Comparison of ENCODE assay signal across 1 cellular context in the genomic region with DNA sequence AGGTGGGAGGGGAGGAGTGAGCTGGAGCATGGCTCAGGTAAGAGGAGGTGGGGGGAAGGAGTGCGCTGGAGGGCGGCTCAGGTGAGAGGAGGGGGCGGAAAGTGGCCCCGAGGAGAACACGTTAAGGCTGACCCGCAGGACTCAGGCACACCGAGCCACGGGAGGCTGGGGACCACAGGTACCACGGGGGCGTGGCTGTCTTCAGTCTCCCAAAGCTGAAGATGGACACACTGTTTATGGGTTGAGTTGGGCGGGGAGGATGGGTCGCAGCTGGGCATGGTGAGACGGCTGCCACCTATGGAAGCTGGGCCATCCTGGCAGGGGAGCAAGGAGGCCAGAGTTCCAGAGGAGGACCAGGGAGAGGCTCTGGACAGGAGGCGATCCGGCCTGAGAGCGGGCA.
TF ChIP-seq lines count a peak whose summit lies in the region.

No MANE protein-coding gene starts in this region.

TF ChIP-seq in K562, 482 proteins besides CTCF, POLR2A, EP300 and RAD21:
- TF ChIP-seq POLR2G (IDR thresholded peaks at IDR 0.05; ENCODE audit: low read depth, low read length) (peak; percentile 38; the same call in 1 of the 2 replicates), ZNF764 (CRISPR knock-in tag; IDR thresholded peaks at IDR 0.05; ENCODE audit: low read depth) (no peak)
